ENCODE assay signal across 1 cellular context in the genomic region with DNA sequence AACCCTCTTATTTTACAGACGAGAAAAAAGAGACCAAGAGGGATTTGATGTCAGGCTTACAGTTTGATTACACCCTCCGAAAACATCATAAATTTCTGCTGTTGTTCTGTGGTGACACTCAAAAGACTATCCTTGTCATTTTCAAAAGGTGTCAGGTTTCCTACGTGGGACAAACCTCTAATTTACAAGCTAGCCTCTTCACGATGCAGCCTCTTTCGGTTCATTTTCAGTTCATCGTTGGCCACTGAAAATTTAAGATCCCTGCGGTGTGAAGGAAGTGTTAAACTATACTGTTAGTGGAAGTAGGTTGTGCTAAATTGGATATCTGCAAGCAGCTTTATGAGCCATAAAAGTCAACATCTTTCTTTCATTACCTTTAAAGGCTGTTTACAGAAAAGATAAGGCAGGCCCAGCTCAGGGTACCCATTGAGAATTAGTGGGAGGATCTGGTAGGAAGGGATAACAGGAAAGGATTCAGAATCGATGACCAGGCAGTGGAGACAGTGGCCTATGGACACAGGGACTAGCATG.
TF ChIP-seq lines count a peak whose summit lies in the region.

No MANE protein-coding gene starts in this region.

TF ChIP-seq in K562, 482 proteins besides CTCF, POLR2A, EP300 and RAD21 (continued from another document and continues in another):
- TF ChIP-seq BRD4 (IDR thresholded peaks at IDR 0.05) (peak; percentile 40; the same call in 1 of the 2 replicates), POLR3A (IDR thresholded peaks at IDR 0.05; ENCODE audit: borderline replicate concordance, extremely low read depth, insufficient read depth, insufficient read length) (no peak), KLF13 (tag; IDR thresholded peaks at IDR 0.05; ENCODE audit: borderline replicate concordance, low read depth) (no peak), DMBX1 (CRISPR knock-in tag; IDR thresholded peaks at IDR 0.05; ENCODE audit: borderline replicate concordance) (0 out of 2 replicates have a peak, but pooled peaks have one; percentile 39), ILF3 (IDR thresholded peaks at IDR 0.05; ENCODE audit: borderline replicate concordance) (no peak), PPARD (CRISPR knock-in tag; IDR thresholded peaks at IDR 0.05) (no peak), ZBED1 (IDR thresholded peaks at IDR 0.05) (no peak), PRPF4 (IDR thresholded peaks at IDR 0.05; ENCODE audit: insufficient read depth, low read depth, low read length, poor library complexity, severe bottlenecking) (no peak), ETV5 (CRISPR knock-in tag; IDR thresholded peaks at IDR 0.05; ENCODE audit: low read depth) (0 out of 2 replicates have a peak, but pooled peaks have one; percentile 33), MEF2A (IDR thresholded peaks at IDR 0.05; ENCODE audit: control insufficient read depth, low read depth, low read length) (no peak), ZNF212 (CRISPR knock-in tag; IDR thresholded peaks at IDR 0.05) (no peak), ZNF668 (CRISPR knock-in tag; IDR thresholded peaks at IDR 0.05) (no peak), GTF2F1 (IDR thresholded peaks at IDR 0.05; ENCODE audit: low read depth, low read length) (no peak), ZNF263 (CRISPR knock-in tag; IDR thresholded peaks at IDR 0.05; ENCODE audit: borderline replicate concordance) (no peak), ZBTB1 (CRISPR knock-in tag; IDR thresholded peaks at IDR 0.05; ENCODE audit: borderline replicate concordance, low read depth) (no peak), FUS (optimal IDR thresholded peaks at IDR 0.05; ENCODE audit: low read depth, low read length) (no peak), SIX5 (IDR thresholded peaks at IDR 0.05; ENCODE audit: borderline replicate concordance in 1 of 2, insufficient read depth in 1 of 2, low read depth in 1 of 2, low read length in 2 of 2) (no peak), ZNF274 (IDR thresholded peaks at IDR 0.05; ENCODE audit: borderline replicate concordance, low read depth, low read length) (no peak), SNRNP70 (optimal IDR thresholded peaks at IDR 0.05; ENCODE audit: low read depth, low read length) (no peak), KDM2B (CRISPR knock-in tag; IDR thresholded peaks at IDR 0.05) (no peak), ETS2 (tag; IDR thresholded peaks at IDR 0.05; ENCODE audit: borderline replicate concordance, poor library complexity, severe bottlenecking) (no peak), EP400 (IDR thresholded peaks at IDR 0.05) (0 out of 2 replicates have a peak, but pooled peaks have one; percentile 13)
- TF ChIP-seq, protein P1, sequence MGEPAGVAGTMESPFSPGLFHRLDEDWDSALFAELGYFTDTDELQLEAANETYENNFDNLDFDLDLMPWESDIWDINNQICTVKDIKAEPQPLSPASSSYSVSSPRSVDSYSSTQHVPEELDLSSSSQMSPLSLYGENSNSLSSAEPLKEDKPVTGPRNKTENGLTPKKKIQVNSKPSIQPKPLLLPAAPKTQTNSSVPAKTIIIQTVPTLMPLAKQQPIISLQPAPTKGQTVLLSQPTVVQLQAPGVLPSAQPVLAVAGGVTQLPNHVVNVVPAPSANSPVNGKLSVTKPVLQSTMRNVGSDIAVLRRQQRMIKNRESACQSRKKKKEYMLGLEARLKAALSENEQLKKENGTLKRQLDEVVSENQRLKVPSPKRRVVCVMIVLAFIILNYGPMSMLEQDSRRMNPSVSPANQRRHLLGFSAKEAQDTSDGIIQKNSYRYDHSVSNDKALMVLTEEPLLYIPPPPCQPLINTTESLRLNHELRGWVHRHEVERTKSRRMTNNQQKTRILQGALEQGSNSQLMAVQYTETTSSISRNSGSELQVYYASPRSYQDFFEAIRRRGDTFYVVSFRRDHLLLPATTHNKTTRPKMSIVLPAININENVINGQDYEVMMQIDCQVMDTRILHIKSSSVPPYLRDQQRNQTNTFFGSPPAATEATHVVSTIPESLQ (CRISPR knock-in tag; IDR thresholded peaks at IDR 0.05) = no peak
- TF ChIP-seq, protein P2, sequence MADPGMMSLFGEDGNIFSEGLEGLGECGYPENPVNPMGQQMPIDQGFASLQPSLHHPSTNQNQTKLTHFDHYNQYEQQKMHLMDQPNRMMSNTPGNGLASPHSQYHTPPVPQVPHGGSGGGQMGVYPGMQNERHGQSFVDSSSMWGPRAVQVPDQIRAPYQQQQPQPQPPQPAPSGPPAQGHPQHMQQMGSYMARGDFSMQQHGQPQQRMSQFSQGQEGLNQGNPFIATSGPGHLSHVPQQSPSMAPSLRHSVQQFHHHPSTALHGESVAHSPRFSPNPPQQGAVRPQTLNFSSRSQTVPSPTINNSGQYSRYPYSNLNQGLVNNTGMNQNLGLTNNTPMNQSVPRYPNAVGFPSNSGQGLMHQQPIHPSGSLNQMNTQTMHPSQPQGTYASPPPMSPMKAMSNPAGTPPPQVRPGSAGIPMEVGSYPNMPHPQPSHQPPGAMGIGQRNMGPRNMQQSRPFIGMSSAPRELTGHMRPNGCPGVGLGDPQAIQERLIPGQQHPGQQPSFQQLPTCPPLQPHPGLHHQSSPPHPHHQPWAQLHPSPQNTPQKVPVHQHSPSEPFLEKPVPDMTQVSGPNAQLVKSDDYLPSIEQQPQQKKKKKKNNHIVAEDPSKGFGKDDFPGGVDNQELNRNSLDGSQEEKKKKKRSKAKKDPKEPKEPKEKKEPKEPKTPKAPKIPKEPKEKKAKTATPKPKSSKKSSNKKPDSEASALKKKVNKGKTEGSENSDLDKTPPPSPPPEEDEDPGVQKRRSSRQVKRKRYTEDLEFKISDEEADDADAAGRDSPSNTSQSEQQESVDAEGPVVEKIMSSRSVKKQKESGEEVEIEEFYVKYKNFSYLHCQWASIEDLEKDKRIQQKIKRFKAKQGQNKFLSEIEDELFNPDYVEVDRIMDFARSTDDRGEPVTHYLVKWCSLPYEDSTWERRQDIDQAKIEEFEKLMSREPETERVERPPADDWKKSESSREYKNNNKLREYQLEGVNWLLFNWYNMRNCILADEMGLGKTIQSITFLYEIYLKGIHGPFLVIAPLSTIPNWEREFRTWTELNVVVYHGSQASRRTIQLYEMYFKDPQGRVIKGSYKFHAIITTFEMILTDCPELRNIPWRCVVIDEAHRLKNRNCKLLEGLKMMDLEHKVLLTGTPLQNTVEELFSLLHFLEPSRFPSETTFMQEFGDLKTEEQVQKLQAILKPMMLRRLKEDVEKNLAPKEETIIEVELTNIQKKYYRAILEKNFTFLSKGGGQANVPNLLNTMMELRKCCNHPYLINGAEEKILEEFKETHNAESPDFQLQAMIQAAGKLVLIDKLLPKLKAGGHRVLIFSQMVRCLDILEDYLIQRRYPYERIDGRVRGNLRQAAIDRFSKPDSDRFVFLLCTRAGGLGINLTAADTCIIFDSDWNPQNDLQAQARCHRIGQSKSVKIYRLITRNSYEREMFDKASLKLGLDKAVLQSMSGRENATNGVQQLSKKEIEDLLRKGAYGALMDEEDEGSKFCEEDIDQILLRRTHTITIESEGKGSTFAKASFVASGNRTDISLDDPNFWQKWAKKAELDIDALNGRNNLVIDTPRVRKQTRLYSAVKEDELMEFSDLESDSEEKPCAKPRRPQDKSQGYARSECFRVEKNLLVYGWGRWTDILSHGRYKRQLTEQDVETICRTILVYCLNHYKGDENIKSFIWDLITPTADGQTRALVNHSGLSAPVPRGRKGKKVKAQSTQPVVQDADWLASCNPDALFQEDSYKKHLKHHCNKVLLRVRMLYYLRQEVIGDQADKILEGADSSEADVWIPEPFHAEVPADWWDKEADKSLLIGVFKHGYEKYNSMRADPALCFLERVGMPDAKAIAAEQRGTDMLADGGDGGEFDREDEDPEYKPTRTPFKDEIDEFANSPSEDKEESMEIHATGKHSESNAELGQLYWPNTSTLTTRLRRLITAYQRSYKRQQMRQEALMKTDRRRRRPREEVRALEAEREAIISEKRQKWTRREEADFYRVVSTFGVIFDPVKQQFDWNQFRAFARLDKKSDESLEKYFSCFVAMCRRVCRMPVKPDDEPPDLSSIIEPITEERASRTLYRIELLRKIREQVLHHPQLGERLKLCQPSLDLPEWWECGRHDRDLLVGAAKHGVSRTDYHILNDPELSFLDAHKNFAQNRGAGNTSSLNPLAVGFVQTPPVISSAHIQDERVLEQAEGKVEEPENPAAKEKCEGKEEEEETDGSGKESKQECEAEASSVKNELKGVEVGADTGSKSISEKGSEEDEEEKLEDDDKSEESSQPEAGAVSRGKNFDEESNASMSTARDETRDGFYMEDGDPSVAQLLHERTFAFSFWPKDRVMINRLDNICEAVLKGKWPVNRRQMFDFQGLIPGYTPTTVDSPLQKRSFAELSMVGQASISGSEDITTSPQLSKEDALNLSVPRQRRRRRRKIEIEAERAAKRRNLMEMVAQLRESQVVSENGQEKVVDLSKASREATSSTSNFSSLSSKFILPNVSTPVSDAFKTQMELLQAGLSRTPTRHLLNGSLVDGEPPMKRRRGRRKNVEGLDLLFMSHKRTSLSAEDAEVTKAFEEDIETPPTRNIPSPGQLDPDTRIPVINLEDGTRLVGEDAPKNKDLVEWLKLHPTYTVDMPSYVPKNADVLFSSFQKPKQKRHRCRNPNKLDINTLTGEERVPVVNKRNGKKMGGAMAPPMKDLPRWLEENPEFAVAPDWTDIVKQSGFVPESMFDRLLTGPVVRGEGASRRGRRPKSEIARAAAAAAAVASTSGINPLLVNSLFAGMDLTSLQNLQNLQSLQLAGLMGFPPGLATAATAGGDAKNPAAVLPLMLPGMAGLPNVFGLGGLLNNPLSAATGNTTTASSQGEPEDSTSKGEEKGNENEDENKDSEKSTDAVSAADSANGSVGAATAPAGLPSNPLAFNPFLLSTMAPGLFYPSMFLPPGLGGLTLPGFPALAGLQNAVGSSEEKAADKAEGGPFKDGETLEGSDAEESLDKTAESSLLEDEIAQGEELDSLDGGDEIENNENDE (IDR thresholded peaks at IDR 0.05; ENCODE audit: low read depth, low read length) = no peak
- TF ChIP-seq, protein P3, sequence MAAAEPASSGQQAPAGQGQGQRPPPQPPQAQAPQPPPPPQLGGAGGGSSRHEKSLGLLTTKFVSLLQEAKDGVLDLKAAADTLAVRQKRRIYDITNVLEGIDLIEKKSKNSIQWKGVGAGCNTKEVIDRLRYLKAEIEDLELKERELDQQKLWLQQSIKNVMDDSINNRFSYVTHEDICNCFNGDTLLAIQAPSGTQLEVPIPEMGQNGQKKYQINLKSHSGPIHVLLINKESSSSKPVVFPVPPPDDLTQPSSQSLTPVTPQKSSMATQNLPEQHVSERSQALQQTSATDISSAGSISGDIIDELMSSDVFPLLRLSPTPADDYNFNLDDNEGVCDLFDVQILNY (CRISPR knock-in tag; IDR thresholded peaks at IDR 0.05) = no peak
- TF ChIP-seq, protein P4, sequence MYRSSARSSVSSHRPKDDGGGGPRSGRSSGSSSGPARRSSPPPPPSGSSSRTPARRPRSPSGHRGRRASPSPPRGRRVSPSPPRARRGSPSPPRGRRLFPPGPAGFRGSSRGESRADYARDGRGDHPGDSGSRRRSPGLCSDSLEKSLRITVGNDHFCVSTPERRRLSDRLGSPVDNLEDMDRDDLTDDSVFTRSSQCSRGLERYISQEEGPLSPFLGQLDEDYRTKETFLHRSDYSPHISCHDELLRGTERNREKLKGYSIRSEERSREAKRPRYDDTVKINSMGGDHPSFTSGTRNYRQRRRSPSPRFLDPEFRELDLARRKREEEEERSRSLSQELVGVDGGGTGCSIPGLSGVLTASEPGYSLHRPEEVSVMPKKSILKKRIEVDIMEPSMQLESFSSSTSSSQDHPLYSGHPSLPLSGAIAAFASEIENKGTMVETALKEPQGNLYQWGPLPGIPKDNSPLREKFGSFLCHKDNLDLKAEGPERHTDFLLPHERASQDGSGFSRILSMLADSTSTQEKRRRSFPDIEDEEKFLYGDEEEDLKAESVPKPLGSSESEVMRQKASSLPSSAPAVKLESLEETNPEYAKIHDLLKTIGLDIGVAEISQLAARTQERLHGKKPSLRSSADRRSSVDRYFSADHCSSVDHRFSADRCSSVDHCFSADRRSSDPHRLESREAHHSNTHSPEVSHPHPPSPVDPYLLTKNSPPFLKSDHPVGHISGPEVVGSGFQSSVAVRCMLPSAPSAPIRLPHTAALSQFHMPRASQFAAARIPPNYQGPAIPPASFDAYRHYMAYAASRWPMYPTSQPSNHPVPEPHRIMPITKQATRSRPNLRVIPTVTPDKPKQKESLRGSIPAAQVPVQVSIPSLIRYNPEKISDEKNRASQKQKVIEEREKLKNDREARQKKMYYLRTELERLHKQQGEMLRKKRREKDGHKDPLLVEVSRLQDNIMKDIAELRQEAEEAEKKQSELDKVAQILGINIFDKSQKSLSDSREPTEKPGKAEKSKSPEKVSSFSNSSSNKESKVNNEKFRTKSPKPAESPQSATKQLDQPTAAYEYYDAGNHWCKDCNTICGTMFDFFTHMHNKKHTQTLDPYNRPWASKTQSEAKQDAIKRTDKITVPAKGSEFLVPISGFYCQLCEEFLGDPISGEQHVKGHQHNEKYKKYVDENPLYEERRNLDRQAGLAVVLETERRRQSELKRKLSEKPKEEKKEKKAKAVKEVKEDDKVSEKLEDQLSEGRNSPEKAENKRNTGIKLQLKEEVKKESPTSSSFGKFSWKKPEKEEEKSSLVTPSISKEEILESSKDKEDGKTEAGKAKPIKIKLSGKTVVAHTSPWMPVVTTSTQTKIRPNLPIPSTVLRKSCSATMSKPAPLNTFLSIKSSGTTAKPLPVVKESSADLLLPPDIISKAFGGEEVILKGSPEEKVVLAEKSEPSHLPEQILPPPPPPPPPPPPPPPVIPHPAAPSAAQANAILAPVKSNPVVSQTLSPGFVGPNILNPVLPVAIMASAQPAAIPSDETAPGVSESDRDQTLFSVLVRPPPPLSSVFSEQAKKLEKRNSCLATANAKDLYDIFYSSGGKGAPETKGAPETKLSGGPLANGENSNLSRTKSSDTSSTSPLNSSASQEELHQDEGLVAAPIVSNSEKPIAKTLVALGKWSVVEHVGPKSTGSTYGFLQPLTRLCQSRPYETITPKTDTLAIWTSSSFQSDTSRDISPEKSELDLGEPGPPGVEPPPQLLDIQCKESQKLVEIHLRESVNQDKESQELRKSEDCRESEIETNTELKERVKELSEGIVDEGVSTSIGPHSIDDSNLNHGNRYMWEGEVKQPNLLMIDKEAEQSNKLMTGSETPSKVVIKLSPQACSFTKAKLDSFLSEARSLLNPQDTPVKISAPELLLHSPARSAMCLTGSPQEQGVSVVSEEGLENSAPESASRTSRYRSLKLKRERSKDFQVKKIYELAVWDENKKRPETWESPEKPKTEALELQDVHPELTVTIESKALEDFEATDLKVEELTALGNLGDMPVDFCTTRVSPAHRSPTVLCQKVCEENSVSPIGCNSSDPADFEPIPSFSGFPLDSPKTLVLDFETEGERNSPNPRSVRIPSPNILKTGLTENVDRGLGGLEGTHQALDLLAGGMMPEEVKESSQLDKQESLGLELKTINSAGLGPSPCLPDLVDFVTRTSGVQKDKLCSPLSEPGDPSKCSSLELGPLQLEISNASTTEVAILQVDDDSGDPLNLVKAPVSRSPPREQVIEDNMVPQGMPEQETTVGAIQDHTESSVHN (IDR thresholded peaks at IDR 0.05; ENCODE audit: borderline replicate concordance in 1 of 2, low read depth in 1 of 2) = 0 out of 4 replicates have a peak, but pooled peaks of 1 of the 2 experiments have one; percentile 8
- TF ChIP-seq, protein P5, sequence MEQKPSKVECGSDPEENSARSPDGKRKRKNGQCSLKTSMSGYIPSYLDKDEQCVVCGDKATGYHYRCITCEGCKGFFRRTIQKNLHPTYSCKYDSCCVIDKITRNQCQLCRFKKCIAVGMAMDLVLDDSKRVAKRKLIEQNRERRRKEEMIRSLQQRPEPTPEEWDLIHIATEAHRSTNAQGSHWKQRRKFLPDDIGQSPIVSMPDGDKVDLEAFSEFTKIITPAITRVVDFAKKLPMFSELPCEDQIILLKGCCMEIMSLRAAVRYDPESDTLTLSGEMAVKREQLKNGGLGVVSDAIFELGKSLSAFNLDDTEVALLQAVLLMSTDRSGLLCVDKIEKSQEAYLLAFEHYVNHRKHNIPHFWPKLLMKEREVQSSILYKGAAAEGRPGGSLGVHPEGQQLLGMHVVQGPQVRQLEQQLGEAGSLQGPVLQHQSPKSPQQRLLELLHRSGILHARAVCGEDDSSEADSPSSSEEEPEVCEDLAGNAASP (IDR thresholded peaks at IDR 0.05) = no peak
